ENCODE assay signal across 15 cellular contexts in the genomic region with DNA sequence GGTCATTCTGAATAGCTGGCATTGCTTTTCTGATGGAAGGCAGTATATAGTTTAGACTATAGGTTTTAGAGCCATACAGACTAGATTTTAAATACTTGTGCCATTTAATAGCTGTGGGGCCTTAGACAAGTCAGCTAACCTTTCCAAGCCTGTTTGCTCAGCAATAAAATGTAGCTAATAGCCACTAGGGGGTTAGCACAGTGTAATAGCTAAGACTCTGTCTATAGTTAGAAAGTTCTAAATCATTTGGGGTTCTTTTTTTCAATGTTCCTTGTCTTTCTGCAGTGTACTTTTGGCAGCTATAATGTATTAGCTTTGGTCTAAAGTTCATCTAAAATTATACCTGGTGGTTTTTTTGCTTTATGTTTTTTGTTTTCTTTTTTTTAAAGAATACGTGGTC. TPM values are rescaled to one million over a fixed set of nuclear protein-coding genes. Genes with fewer than 3 reads are reported as not detected.
DNase-seq lines count a peak whose midpoint lies in the region; ATAC-seq, FAIRE-seq and TF ChIP-seq lines count a peak whose summit lies in the region.
"Had no signal": no experiment of that assay in that cellular context is flagged by ENCODE, and none has a peak within 500 bp of the region (broad histone marks: within the 10 kb centered on the region; RNA-seq: fewer than 3 reads in every experiment).

No MANE protein-coding gene starts in this region.

- no peaks in the 10 kb centered on the region for H3K4me1 ChIP-seq in GM12878 (ENCODE audit: control insufficient read depth, insufficient read depth, low read length)
- H3K4me1 ChIP-seq: BLaER1, esophagus squamous epithelium, prostate gland, vagina had no signal

- H3K27ac Mint-ChIP-seq in activated T-cell treated with anti-CD3 and anti-CD28 coated beads, Interleukin-2, amount 50 U/mL, for 24 hours: peak overlapping the region; percentile 47
- no peak overlapping the region for H3K27ac Mint-ChIP-seq in progenitor cell of endocrine pancreas
- no peak overlapping the region for H3K27ac Mint-ChIP-seq in activated naive CD4-positive, alpha-beta T cell treated with anti-CD3 and anti-CD28 coated beads, Interleukin-2, amount 10 ng/mL, durations not matched to agents 7 days and 5 days

- 92% methylated on average over 1 of the region's 1 CpG for WGBS in GM12878 (ENCODE audit: insufficient coverage, insufficient replicate concordance, low lambda C conversion rate, missing lambda C conversion rate)

- no peak for TF ChIP-seq POLR2A in GM12878 (IDR thresholded peaks at IDR 0.05; ENCODE audit: low read depth, low read length)

- no peaks in the 10 kb centered on the region for H3K27me3 Mint-ChIP-seq in activated T-cell treated with anti-CD3 and anti-CD28 coated beads, Interleukin-2, amount 50 U/mL, for 24 hours
- H3K27me3 Mint-ChIP-seq in progenitor cell of endocrine pancreas: no peaks in the 10 kb centered on the region
- no peaks in the 10 kb centered on the region for H3K27me3 Mint-ChIP-seq in activated naive CD4-positive, alpha-beta T cell treated with anti-CD3 and anti-CD28 coated beads, Interleukin-2, amount 10 ng/mL, durations not matched to agents 7 days and 5 days

- H3K36me3 Mint-ChIP-seq in activated T-cell treated with anti-CD3 and anti-CD28 coated beads, Interleukin-2, amount 50 U/mL, for 24 hours (ENCODE audit: low read depth): peaks cover 96% of the 10 kb centered on the region
- peaks cover 11% of the 10 kb centered on the region for H3K36me3 Mint-ChIP-seq in progenitor cell of endocrine pancreas (ENCODE audit: insufficient read depth)
- peaks cover 48% of the 10 kb centered on the region for H3K36me3 Mint-ChIP-seq in activated naive CD4-positive, alpha-beta T cell treated with anti-CD3 and anti-CD28 coated beads, Interleukin-2, amount 10 ng/mL, durations not matched to agents 7 days and 5 days

- peak; percentile 75 for ATAC-seq in GM12878
- ATAC-seq: left cardiac atrium had no signal

- no peak overlapping the region for H3K4me2 ChIP-seq in GM12878 (ENCODE audit: control insufficient read depth, insufficient read depth)
- H3K4me2 ChIP-seq: BLaER1 had no signal

- CTCF ChIA-PET in GM12878 (lab: Yijun Ruan, JAX): interaction anchor here (0.8 to 1.4 kb wide), 4 partner anchors 9 to 22 kb away, joined by 3 to 4 read pairs (median 3); no protein-coding TSS in a partner anchor
- CTCF ChIA-PET in activated naive CD4-positive, alpha-beta T cell treated with anti-CD3 and anti-CD28 coated beads, Interleukin-2, amount 10 ng/mL, durations not matched to agents 7 days and 5 days (lab: Charles Lee): interaction anchor here (1.0 to 1.6 kb wide), 3 partner anchors 11 to 114 kb away, joined by 4 to 5 read pairs (median 4); no protein-coding TSS in a partner anchor

- in situ Hi-C loops in GM12878 (cut with MboI): no loop called here

- no peak overlapping the region for H3K4me3 ChIP-seq in LNCaP clone FGC (ENCODE audit: low read depth, low read length)
- H3K4me3 ChIP-seq in GM12878: no peak overlapping the region
- H3K4me3 ChIP-seq: BLaER1, esophagus squamous epithelium, prostate gland, vagina had no signal

- no TSS peak for BruUV-seq in GM12878 (replicated peaks; lab: Mats Ljungman, UMichigan)

- no peak overlapping the region for H3K27ac ChIP-seq in GM12878 (ENCODE audit: control insufficient read depth, insufficient read depth)
- H3K27ac ChIP-seq: BLaER1, esophagus squamous epithelium, prostate gland, vagina had no signal

- H3K79me2 ChIP-seq in GM12878 (ENCODE audit: control insufficient read depth, insufficient read depth, low read length): no peaks in the 10 kb centered on the region

- no peaks in the 10 kb centered on the region for H3K9me3 Mint-ChIP-seq in activated T-cell treated with anti-CD3 and anti-CD28 coated beads, Interleukin-2, amount 50 U/mL, for 24 hours
- H3K9me3 Mint-ChIP-seq in progenitor cell of endocrine pancreas (ENCODE audit: low read depth): no peaks in the 10 kb centered on the region
- no peaks in the 10 kb centered on the region for H3K9me3 Mint-ChIP-seq in activated naive CD4-positive, alpha-beta T cell treated with anti-CD3 and anti-CD28 coated beads, Interleukin-2, amount 10 ng/mL, durations not matched to agents 7 days and 5 days

- SMC1A ChIA-PET in GM12878 (lab: Charles Lee; ENCODE audit: uncharacterized antibody, unreplicated experiment): interaction anchor here (0.9 to 1.6 kb wide), 2 partner anchors 11 to 22 kb away, joined by 4 read pairs; no protein-coding TSS in a partner anchor

- RAD21 ChIA-PET in GM12878 (lab: Charles Lee; ENCODE audit: unreplicated experiment): no interaction called here

- TF ChIP-seq CTCF in LNCaP clone FGC (IDR thresholded peaks at IDR 0.05; ENCODE audit: control insufficient read depth, extremely low read depth, insufficient read depth) (peak; percentile 39), GM12878 (IDR thresholded peaks at IDR 0.05 in 2 of 3, conservative IDR thresholded peaks at IDR 0.05 in 1 of 3; ENCODE audit: control insufficient read depth in 2 of 3, extremely low read depth in 1 of 3, insufficient read depth in 1 of 3, low read depth in 3 of 3, low read length in 3 of 3) (peak in 2 of 3 experiments; percentile 11 to 24; a peak in 1 of 6 replicates), progenitor cell of endocrine pancreas (IDR thresholded peaks at IDR 0.05; ENCODE audit: unreplicated experiment) (peak; percentile 50)

- intact Hi-C loops in GM12878 (cut with micrococcal nuclease; ENCODE audit: unreplicated experiment): no loop called here

- peaks cover 6% of the 10 kb centered on the region for H3K4me1 Mint-ChIP-seq in activated T-cell treated with anti-CD3 and anti-CD28 coated beads, Interleukin-2, amount 50 U/mL, for 24 hours (ENCODE audit: low read depth)
- H3K4me1 Mint-ChIP-seq in progenitor cell of endocrine pancreas (ENCODE audit: low read depth): no peaks in the 10 kb centered on the region
- H3K4me1 Mint-ChIP-seq in activated naive CD4-positive, alpha-beta T cell treated with anti-CD3 and anti-CD28 coated beads, Interleukin-2, amount 10 ng/mL, durations not matched to agents 7 days and 5 days: peaks cover 10% of the 10 kb centered on the region

- no peaks in the 10 kb centered on the region for H3K9me3 ChIP-seq in GM12878 (replicated peaks; ENCODE audit: control insufficient read depth, insufficient read depth, low read length)
- H3K9me3 ChIP-seq: BLaER1, esophagus squamous epithelium, prostate gland, vagina had no signal

- FAIRE-seq in GM12878 (lab: Jason Lieb, UNC): peak; percentile 41

- H4K20me1 ChIP-seq in GM12878 (ENCODE audit: control insufficient read depth, insufficient read depth): no peaks in the 10 kb centered on the region

- POLR2A ChIA-PET in GM12878 (lab: Charles Lee): interaction anchor here (0.6 to 1.0 kb wide), 3 partner anchors 13 to 128 kb away, joined by 3 to 5 read pairs (median 3); no protein-coding TSS in a partner anchor

- H2AFZ ChIP-seq in GM12878 (ENCODE audit: control insufficient read depth, low read depth, low read length): no peak overlapping the region

- no peak for TF ChIP-seq EP300 in GM12878 (IDR thresholded peaks at IDR 0.05; ENCODE audit: borderline replicate concordance in 1 of 2, control insufficient read depth in 1 of 2, low read depth in 2 of 2, low read length in 2 of 2)

- no peak for DNase-seq in activated T-cell treated with anti-CD3 and anti-CD28 coated beads, Interleukin-2, amount 50 U/mL, for 24 hours
- DNase-seq in activated T-cell treated with anti-CD3 and anti-CD28 coated beads, Interleukin-2, amount 50 U/mL, for 48 hours: no peak
- DNase-seq in LNCaP clone FGC (ENCODE audit: low read depth) (no peak), GM12878 (ENCODE audit: low read depth, low spot score) (no peak), progenitor cell of endocrine pancreas (ENCODE audit: low spot score, unreplicated experiment) (no peak), dedifferentiated amniotic fluid mesenchymal stem cell (ENCODE audit: extremely low spot score) (no peak), NCI-H524 treated with DMSO at 0.1 percent for 48 hours (lab: John Stamatoyannopoulos, UW) (no peak)
- no peak for DNase-seq in activated naive CD4-positive, alpha-beta T cell treated with anti-CD3 and anti-CD28 coated beads, Interleukin-2, amount 10 ng/mL, durations not matched to agents 7 days and 5 days
- DNase-seq: activated CD4-positive, alpha-beta T cell treated with anti-CD3 and anti-CD28 coated beads for 4 hours; esophagus squamous epithelium; left cardiac atrium; NCI-H1417 treated with DMSO at 0.1 percent for 48 hours had no signal

- TF ChIP-seq RAD21 in GM12878 (IDR thresholded peaks at IDR 0.05; ENCODE audit: insufficient read depth, low read depth, low read length): 0 out of 2 replicates have a peak, but pooled peaks have one; percentile 16

- peaks cover 15 to 41% of the 10 kb centered on the region in 2 experiments for H3K36me3 ChIP-seq in GM12878 (ENCODE audit: control insufficient read depth in 2 of 2, insufficient read depth in 2 of 2, low read length in 1 of 2)
- H3K36me3 ChIP-seq: prostate gland had no signal

- no peaks in the 10 kb centered on the region for H3K27me3 ChIP-seq in GM12878 (replicated peaks in 1 of 2; ENCODE audit: control insufficient read depth in 2 of 2, insufficient read depth in 2 of 2, low read length in 1 of 2)
- H3K27me3 ChIP-seq: BLaER1, esophagus squamous epithelium, vagina had no signal

- H3K9ac ChIP-seq in GM12878 (ENCODE audit: control insufficient read depth, insufficient read depth, low read length): no peak overlapping the region
- H3K9ac ChIP-seq: BLaER1 had no signal

- no peak overlapping the region for H3K4me3 Mint-ChIP-seq in activated T-cell treated with anti-CD3 and anti-CD28 coated beads, Interleukin-2, amount 50 U/mL, for 24 hours
- no peak overlapping the region for H3K4me3 Mint-ChIP-seq in progenitor cell of endocrine pancreas (ENCODE audit: low read depth)
- H3K4me3 Mint-ChIP-seq in activated naive CD4-positive, alpha-beta T cell treated with anti-CD3 and anti-CD28 coated beads, Interleukin-2, amount 10 ng/mL, durations not matched to agents 7 days and 5 days: no peak overlapping the region

RNA-seq across cellular contexts. Expression of a gene that starts 7.5 kb away (rescaled TPM):
- total RNA-seq in GM12878 (2013; cell fraction: nucleolus; rRNA removed): 12.9 and 13.4 TPM in 2 replicates
- total RNA-seq in GM12878 (2014; rRNA removed) (16.3 and 19.2 TPM in 2 replicates), GM12878 (2014; rRNA removed; fragmentation: Illumina TruSeq; extraction: Trizol) (19.9 and 21.0 TPM in 2 replicates), GM12878 (2021) (14.9 and 16.0 TPM in 2 replicates), progenitor cell of endocrine pancreas (26.7 and 28.0 TPM in 2 replicates)
- 5.7 TPM for polyA plus RNA-seq in GM12878 (2011; ENCODE audit: low read depth)
- polyA plus RNA-seq in GM12878 (2011; rRNA removed) (20.0 and 28.8 TPM in 2 replicates), GM12878 (2014; fragmentation: Illumina TruSeq; extraction: Trizol) (25.0 and 39.2 TPM in 2 replicates), GM12878 (2014; fragmentation: Nextera tagmentation; extraction: Ambion mirVana) (10 to 100 TPM in 1 of 2 experiments, 1 to 10 TPM in 1; 8.6 to 10.0 TPM), GM12878 (2014; rRNA removed) (14.3 and 17.3 TPM in 2 replicates), GM12878 (2016; fragmentation: Nextera tagmentation; extraction: Ambion mirVana) (10 to 100 TPM; 28.7 to 29.5 TPM)
- 9.1 and 10.7 TPM in 2 replicates for polyA plus RNA-seq in GM12878 (2011; cell fraction: cytosol; rRNA removed)
- polyA plus RNA-seq in GM12878 (2011; cell fraction: nucleus; rRNA removed): 10.2 and 13.2 TPM in 2 replicates
- 6.3 and 10.3 TPM in 2 replicates for polyA plus RNA-seq in GM12878 (2012)
- polyA minus RNA-seq in GM12878 (2011; rRNA and poly(A)+ RNA removed): 7.6 and 11.8 TPM in 2 replicates
- 4.7 and 6.0 TPM in 2 replicates for polyA minus RNA-seq in GM12878 (2011; cell fraction: cytosol; rRNA and poly(A)+ RNA removed)
- 3.9 and 5.5 TPM in 2 replicates for polyA minus RNA-seq in GM12878 (2011; cell fraction: nucleus; rRNA and poly(A)+ RNA removed)

RNA-seq across cellular contexts. Expression of a gene that starts 25.1 kb away (rescaled TPM):
- total RNA-seq in GM12878 (2013; cell fraction: nucleolus; rRNA removed): 34.8 and 35.9 TPM in 2 replicates
- 121 and 158 TPM in 2 replicates for total RNA-seq in GM12878 (2014; rRNA removed)
- total RNA-seq in GM12878 (2014; rRNA removed; fragmentation: Illumina TruSeq; extraction: Trizol): 153 and 165 TPM in 2 replicates
- total RNA-seq in GM12878 (2021): 122 and 129 TPM in 2 replicates
- 39.5 TPM for polyA plus RNA-seq in GM12878 (2011; ENCODE audit: low read depth)
- polyA plus RNA-seq in GM12878 (2011; rRNA removed): 120 and 162 TPM in 2 replicates
- 43.4 and 50.3 TPM in 2 replicates for polyA plus RNA-seq in GM12878 (2011; cell fraction: cytosol; rRNA removed)
- 35.1 and 62.8 TPM in 2 replicates for polyA plus RNA-seq in GM12878 (2011; cell fraction: nucleus; rRNA removed)
- polyA plus RNA-seq in GM12878 (2012): 48.2 and 52.6 TPM in 2 replicates
- polyA plus RNA-seq in GM12878 (2014; fragmentation: Illumina TruSeq; extraction: Trizol): 182 and 223 TPM in 2 replicates
- polyA plus RNA-seq in GM12878 (2014; fragmentation: Nextera tagmentation; extraction: Ambion mirVana): 10 to 100 TPM; 80.8 to 88.5 TPM
- 95.6 and 112 TPM in 2 replicates for polyA plus RNA-seq in GM12878 (2014; rRNA removed)
- 10 to 100 TPM; 41.1 to 47.8 TPM for polyA plus RNA-seq in GM12878 (2016; fragmentation: Nextera tagmentation; extraction: Ambion mirVana)
- 67.2 and 96.1 TPM in 2 replicates for polyA minus RNA-seq in GM12878 (2011; rRNA and poly(A)+ RNA removed)
- polyA minus RNA-seq in GM12878 (2011; cell fraction: cytosol; rRNA and poly(A)+ RNA removed): 34.7 and 46.3 TPM in 2 replicates
- polyA minus RNA-seq in GM12878 (2011; cell fraction: nucleus; rRNA and poly(A)+ RNA removed): 13.4 and 23.5 TPM in 2 replicates
- total RNA-seq in progenitor cell of endocrine pancreas: 38.2 and 45.6 TPM in 2 replicates
